ENCODE assay signal across 1 cellular context in the genomic region with DNA sequence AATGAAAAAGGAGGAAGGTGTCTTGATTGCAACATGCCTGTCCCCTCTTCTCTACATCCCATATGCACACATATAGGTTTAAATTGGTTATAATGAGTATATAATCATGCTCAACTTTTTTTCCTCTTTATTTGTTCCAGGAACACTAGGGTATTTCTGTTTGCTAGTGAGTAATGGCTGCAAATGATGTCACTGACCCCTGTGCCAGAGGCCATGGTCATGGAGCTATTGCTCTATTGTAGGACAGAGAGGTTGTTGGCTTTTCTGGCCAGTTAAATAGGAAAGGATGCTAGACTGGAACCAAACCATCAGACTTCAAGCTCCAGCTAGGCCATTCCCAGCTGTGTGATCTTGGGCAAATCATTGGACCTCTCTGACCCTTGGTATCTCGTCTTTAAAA.
TF ChIP-seq lines count a peak whose summit lies in the region.

No MANE protein-coding gene starts in this region.

TF ChIP-seq in HepG2, 621 proteins besides CTCF, POLR2A, EP300 and RAD21 (continued from another document and continues in another):
- TF ChIP-seq, protein P1, sequence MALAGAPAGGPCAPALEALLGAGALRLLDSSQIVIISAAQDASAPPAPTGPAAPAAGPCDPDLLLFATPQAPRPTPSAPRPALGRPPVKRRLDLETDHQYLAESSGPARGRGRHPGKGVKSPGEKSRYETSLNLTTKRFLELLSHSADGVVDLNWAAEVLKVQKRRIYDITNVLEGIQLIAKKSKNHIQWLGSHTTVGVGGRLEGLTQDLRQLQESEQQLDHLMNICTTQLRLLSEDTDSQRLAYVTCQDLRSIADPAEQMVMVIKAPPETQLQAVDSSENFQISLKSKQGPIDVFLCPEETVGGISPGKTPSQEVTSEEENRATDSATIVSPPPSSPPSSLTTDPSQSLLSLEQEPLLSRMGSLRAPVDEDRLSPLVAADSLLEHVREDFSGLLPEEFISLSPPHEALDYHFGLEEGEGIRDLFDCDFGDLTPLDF (CRISPR knock-in tag; IDR thresholded peaks at IDR 0.05): no peak
- TF ChIP-seq NR2F6 (IDR thresholded peaks at IDR 0.05) (peak; percentile 80), NR2F6 (CRISPR knock-in tag; IDR thresholded peaks at IDR 0.05) (peak; percentile 71), SOX13 (IDR thresholded peaks at IDR 0.05) (no peak; the same call in 1 of the 2 replicates), SOX13 (CRISPR knock-in tag; conservative IDR thresholded peaks at IDR 0.05 in 1 of 2, IDR thresholded peaks at IDR 0.05 in 1 of 2) (peak in 1 of 2 experiments; percentile 78; a peak in 2 of 4 replicates), MTA3 (CRISPR knock-in tag; IDR thresholded peaks at IDR 0.05) (no peak), HMG20A (CRISPR knock-in tag; IDR thresholded peaks at IDR 0.05; ENCODE audit: borderline replicate concordance) (peak; percentile 51; the same call in 1 of the 2 replicates), RORA (CRISPR knock-in tag; IDR thresholded peaks at IDR 0.05) (no peak), NR2C2 (CRISPR knock-in tag; IDR thresholded peaks at IDR 0.05; ENCODE audit: borderline replicate concordance) (peak; percentile 41; the same call in 1 of the 2 replicates), GPN1 (CRISPR knock-in tag; IDR thresholded peaks at IDR 0.05; ENCODE audit: borderline replicate concordance) (no peak), HDAC2 (CRISPR knock-in tag; IDR thresholded peaks at IDR 0.05) (peak; percentile 26; the same call in 1 of the 2 replicates), JUN (CRISPR knock-in tag; IDR thresholded peaks at IDR 0.05) (peak; percentile 49; the same call in 1 of the 2 replicates), RXRA (CRISPR knock-in tag; IDR thresholded peaks at IDR 0.05) (peak; percentile 40; the same call in 1 of the 2 replicates), HDAC6 (IDR thresholded peaks at IDR 0.05; ENCODE audit: low read depth, low read length) (no peak), HNF4G (IDR thresholded peaks at IDR 0.05; ENCODE audit: borderline replicate concordance, low read depth, low read length) (0 out of 2 replicates have a peak, but pooled peaks have one; percentile 21), HNF4G (CRISPR knock-in tag; IDR thresholded peaks at IDR 0.05; ENCODE audit: borderline replicate concordance, low read depth) (no peak), SMAD1 (CRISPR knock-in tag; IDR thresholded peaks at IDR 0.05; ENCODE audit: borderline replicate concordance, low read depth) (no peak), PPARG (CRISPR knock-in tag; conservative IDR thresholded peaks at IDR 0.05) (0 out of 2 replicates have a peak, but pooled peaks have one; percentile 28), PHF20 (CRISPR knock-in tag; IDR thresholded peaks at IDR 0.05) (no peak), FOSL2 (CRISPR knock-in tag; IDR thresholded peaks at IDR 0.05) (peak; percentile 79), ZFY (CRISPR knock-in tag; IDR thresholded peaks at IDR 0.05) (no peak), POGZ (CRISPR knock-in tag; IDR thresholded peaks at IDR 0.05) (peak; percentile 47; the same call in 1 of the 2 replicates), ZNF749 (CRISPR knock-in tag; IDR thresholded peaks at IDR 0.05; ENCODE audit: borderline replicate concordance) (no peak), ZNF17 (CRISPR knock-in tag; IDR thresholded peaks at IDR 0.05) (no peak), ZNF782 (CRISPR knock-in tag; IDR thresholded peaks at IDR 0.05; ENCODE audit: borderline replicate concordance) (no peak), NR2F1 (CRISPR knock-in tag; IDR thresholded peaks at IDR 0.05) (peak; percentile 82 to 89), CREM (IDR thresholded peaks at IDR 0.05) (0 out of 2 replicates have a peak, but pooled peaks have one; percentile 15), CREM (CRISPR knock-in tag; IDR thresholded peaks at IDR 0.05) (no peak), CEBPG (CRISPR knock-in tag; IDR thresholded peaks at IDR 0.05) (peak; percentile 28; the same call in 1 of the 2 replicates), ZNF235 (CRISPR knock-in tag; IDR thresholded peaks at IDR 0.05; ENCODE audit: borderline replicate concordance) (no peak), ZNF446 (CRISPR knock-in tag; IDR thresholded peaks at IDR 0.05) (no peak), CHD4 (IDR thresholded peaks at IDR 0.05; ENCODE audit: borderline replicate concordance, low read length) (no peak), HNF4A (CRISPR knock-in tag; IDR thresholded peaks at IDR 0.05) (peak; percentile 34), NR1H2 (CRISPR knock-in tag; IDR thresholded peaks at IDR 0.05; ENCODE audit: borderline replicate concordance, low read depth) (no peak), MIXL1 (CRISPR knock-in tag; IDR thresholded peaks at IDR 0.05) (peak; percentile 47; the same call in 1 of the 2 replicates), TBL1XR1 (IDR thresholded peaks at IDR 0.05; ENCODE audit: borderline replicate concordance, low read length, partially characterized antibody) (peak; percentile 24), ZNF180 (CRISPR knock-in tag; IDR thresholded peaks at IDR 0.05; ENCODE audit: borderline replicate concordance, low read depth) (no peak), CEBPB (IDR thresholded peaks at IDR 0.05; ENCODE audit: borderline replicate concordance, low read depth, low read length) (peak; percentile 5; the same call in 1 of the 2 replicates), ZNF768 (CRISPR knock-in tag; IDR thresholded peaks at IDR 0.05) (peak; percentile 67; the same call in 1 of the 2 replicates), ZNF367 (CRISPR knock-in tag; IDR thresholded peaks at IDR 0.05; ENCODE audit: borderline replicate concordance) (no peak), ELF3 (CRISPR knock-in tag; IDR thresholded peaks at IDR 0.05) (0 out of 2 replicates have a peak, but pooled peaks have one; percentile 29)
- TF ChIP-seq, protein P2, sequence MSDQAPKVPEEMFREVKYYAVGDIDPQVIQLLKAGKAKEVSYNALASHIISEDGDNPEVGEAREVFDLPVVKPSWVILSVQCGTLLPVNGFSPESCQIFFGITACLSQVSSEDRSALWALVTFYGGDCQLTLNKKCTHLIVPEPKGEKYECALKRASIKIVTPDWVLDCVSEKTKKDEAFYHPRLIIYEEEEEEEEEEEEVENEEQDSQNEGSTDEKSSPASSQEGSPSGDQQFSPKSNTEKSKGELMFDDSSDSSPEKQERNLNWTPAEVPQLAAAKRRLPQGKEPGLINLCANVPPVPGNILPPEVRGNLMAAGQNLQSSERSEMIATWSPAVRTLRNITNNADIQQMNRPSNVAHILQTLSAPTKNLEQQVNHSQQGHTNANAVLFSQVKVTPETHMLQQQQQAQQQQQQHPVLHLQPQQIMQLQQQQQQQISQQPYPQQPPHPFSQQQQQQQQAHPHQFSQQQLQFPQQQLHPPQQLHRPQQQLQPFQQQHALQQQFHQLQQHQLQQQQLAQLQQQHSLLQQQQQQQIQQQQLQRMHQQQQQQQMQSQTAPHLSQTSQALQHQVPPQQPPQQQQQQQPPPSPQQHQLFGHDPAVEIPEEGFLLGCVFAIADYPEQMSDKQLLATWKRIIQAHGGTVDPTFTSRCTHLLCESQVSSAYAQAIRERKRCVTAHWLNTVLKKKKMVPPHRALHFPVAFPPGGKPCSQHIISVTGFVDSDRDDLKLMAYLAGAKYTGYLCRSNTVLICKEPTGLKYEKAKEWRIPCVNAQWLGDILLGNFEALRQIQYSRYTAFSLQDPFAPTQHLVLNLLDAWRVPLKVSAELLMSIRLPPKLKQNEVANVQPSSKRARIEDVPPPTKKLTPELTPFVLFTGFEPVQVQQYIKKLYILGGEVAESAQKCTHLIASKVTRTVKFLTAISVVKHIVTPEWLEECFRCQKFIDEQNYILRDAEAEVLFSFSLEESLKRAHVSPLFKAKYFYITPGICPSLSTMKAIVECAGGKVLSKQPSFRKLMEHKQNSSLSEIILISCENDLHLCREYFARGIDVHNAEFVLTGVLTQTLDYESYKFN (CRISPR knock-in tag; conservative IDR thresholded peaks at IDR 0.05): 0 out of 2 replicates have a peak, but pooled peaks have one; percentile 25
- TF ChIP-seq, protein P3, sequence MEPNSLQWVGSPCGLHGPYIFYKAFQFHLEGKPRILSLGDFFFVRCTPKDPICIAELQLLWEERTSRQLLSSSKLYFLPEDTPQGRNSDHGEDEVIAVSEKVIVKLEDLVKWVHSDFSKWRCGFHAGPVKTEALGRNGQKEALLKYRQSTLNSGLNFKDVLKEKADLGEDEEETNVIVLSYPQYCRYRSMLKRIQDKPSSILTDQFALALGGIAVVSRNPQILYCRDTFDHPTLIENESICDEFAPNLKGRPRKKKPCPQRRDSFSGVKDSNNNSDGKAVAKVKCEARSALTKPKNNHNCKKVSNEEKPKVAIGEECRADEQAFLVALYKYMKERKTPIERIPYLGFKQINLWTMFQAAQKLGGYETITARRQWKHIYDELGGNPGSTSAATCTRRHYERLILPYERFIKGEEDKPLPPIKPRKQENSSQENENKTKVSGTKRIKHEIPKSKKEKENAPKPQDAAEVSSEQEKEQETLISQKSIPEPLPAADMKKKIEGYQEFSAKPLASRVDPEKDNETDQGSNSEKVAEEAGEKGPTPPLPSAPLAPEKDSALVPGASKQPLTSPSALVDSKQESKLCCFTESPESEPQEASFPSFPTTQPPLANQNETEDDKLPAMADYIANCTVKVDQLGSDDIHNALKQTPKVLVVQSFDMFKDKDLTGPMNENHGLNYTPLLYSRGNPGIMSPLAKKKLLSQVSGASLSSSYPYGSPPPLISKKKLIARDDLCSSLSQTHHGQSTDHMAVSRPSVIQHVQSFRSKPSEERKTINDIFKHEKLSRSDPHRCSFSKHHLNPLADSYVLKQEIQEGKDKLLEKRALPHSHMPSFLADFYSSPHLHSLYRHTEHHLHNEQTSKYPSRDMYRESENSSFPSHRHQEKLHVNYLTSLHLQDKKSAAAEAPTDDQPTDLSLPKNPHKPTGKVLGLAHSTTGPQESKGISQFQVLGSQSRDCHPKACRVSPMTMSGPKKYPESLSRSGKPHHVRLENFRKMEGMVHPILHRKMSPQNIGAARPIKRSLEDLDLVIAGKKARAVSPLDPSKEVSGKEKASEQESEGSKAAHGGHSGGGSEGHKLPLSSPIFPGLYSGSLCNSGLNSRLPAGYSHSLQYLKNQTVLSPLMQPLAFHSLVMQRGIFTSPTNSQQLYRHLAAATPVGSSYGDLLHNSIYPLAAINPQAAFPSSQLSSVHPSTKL (CRISPR knock-in tag; IDR thresholded peaks at IDR 0.05): peak; percentile 78
- TF ChIP-seq, protein P4, sequence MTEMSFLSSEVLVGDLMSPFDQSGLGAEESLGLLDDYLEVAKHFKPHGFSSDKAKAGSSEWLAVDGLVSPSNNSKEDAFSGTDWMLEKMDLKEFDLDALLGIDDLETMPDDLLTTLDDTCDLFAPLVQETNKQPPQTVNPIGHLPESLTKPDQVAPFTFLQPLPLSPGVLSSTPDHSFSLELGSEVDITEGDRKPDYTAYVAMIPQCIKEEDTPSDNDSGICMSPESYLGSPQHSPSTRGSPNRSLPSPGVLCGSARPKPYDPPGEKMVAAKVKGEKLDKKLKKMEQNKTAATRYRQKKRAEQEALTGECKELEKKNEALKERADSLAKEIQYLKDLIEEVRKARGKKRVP (CRISPR knock-in tag; IDR thresholded peaks at IDR 0.05): peak in 1 of 2 experiments; percentile 73; a peak in 2 of 4 replicates
- TF ChIP-seq, protein P5, sequence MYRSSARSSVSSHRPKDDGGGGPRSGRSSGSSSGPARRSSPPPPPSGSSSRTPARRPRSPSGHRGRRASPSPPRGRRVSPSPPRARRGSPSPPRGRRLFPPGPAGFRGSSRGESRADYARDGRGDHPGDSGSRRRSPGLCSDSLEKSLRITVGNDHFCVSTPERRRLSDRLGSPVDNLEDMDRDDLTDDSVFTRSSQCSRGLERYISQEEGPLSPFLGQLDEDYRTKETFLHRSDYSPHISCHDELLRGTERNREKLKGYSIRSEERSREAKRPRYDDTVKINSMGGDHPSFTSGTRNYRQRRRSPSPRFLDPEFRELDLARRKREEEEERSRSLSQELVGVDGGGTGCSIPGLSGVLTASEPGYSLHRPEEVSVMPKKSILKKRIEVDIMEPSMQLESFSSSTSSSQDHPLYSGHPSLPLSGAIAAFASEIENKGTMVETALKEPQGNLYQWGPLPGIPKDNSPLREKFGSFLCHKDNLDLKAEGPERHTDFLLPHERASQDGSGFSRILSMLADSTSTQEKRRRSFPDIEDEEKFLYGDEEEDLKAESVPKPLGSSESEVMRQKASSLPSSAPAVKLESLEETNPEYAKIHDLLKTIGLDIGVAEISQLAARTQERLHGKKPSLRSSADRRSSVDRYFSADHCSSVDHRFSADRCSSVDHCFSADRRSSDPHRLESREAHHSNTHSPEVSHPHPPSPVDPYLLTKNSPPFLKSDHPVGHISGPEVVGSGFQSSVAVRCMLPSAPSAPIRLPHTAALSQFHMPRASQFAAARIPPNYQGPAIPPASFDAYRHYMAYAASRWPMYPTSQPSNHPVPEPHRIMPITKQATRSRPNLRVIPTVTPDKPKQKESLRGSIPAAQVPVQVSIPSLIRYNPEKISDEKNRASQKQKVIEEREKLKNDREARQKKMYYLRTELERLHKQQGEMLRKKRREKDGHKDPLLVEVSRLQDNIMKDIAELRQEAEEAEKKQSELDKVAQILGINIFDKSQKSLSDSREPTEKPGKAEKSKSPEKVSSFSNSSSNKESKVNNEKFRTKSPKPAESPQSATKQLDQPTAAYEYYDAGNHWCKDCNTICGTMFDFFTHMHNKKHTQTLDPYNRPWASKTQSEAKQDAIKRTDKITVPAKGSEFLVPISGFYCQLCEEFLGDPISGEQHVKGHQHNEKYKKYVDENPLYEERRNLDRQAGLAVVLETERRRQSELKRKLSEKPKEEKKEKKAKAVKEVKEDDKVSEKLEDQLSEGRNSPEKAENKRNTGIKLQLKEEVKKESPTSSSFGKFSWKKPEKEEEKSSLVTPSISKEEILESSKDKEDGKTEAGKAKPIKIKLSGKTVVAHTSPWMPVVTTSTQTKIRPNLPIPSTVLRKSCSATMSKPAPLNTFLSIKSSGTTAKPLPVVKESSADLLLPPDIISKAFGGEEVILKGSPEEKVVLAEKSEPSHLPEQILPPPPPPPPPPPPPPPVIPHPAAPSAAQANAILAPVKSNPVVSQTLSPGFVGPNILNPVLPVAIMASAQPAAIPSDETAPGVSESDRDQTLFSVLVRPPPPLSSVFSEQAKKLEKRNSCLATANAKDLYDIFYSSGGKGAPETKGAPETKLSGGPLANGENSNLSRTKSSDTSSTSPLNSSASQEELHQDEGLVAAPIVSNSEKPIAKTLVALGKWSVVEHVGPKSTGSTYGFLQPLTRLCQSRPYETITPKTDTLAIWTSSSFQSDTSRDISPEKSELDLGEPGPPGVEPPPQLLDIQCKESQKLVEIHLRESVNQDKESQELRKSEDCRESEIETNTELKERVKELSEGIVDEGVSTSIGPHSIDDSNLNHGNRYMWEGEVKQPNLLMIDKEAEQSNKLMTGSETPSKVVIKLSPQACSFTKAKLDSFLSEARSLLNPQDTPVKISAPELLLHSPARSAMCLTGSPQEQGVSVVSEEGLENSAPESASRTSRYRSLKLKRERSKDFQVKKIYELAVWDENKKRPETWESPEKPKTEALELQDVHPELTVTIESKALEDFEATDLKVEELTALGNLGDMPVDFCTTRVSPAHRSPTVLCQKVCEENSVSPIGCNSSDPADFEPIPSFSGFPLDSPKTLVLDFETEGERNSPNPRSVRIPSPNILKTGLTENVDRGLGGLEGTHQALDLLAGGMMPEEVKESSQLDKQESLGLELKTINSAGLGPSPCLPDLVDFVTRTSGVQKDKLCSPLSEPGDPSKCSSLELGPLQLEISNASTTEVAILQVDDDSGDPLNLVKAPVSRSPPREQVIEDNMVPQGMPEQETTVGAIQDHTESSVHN (CRISPR knock-in tag; IDR thresholded peaks at IDR 0.05): no peak
- TF ChIP-seq, protein P6, sequence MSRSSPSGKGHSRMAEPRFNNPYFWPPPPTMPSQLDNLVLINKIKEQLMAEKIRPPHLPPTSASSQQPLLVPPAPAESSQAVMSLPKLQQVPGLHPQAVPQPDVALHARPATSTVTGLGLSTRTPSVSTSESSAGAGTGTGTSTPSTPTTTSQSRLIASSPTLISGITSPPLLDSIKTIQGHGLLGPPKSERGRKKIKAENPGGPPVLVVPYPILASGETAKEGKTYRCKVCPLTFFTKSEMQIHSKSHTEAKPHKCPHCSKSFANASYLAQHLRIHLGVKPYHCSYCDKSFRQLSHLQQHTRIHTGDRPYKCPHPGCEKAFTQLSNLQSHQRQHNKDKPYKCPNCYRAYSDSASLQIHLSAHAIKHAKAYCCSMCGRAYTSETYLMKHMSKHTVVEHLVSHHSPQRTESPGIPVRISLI (CRISPR knock-in tag; IDR thresholded peaks at IDR 0.05; ENCODE audit: borderline replicate concordance): peak; percentile 44; the same call in 1 of the 2 replicates
